Comparison of ENCODE assay signal across 8 cellular contexts in genomic region chr9:137618105-137619067, GRCh38. TPM values are rescaled to one million over a fixed set of nuclear protein-coding genes. Genes with fewer than 3 reads are reported as not detected.
A peak's percentile ranks its signal among the peaks of the same experiment; 100 is the strongest.
DNase-seq lines count a peak whose midpoint lies in the region; ATAC-seq and TF ChIP-seq lines count a peak whose summit lies in the region.

Gene EHMT1, plus strand, starts transcription at chr9:137619005. Its CDS starts 24 bp downstream, at chr9:137619029.

- peak within 1 kb of the TSS; percentile 87 for H3K4me2 ChIP-seq in neural cell (ENCODE audit: low read length)

- peaks cover 53% of the 10 kb centered on the region for H3K79me2 ChIP-seq in neural cell (replicated peaks; ENCODE audit: insufficient read depth, low read length)

- H3K4me3 ChIP-seq in RWPE2 (ENCODE audit: severe bottlenecking) (peak within 1 kb of the TSS; percentile 80), fibroblast of the aortic adventitia (ENCODE audit: low read depth, low read length) (peak within 1 kb of the TSS; percentile 90), neural cell (ENCODE audit: low read length) (peak within 1 kb of the TSS; percentile 86)

- TF ChIP-seq CTCF in RWPE2 (IDR thresholded peaks at IDR 0.05; ENCODE audit: poor library complexity, severe bottlenecking) (peak; percentile 19), fibroblast of the aortic adventitia (IDR thresholded peaks at IDR 0.05; ENCODE audit: insufficient read depth, low read length) (no peak), neural cell (IDR thresholded peaks at IDR 0.05; ENCODE audit: poor library complexity, severe bottlenecking) (no peak)

- peaks cover 15% of the 10 kb centered on the region for H3K4me1 ChIP-seq in RWPE2 (ENCODE audit: insufficient read depth, poor library complexity, severe bottlenecking)

- no peaks in the 10 kb centered on the region for H3F3A ChIP-seq in neural cell (ENCODE audit: insufficient read depth, low read length, poor library complexity, severe bottlenecking)

- H3K27me3 Mint-ChIP-seq in stimulated activated naive CD8-positive, alpha-beta T cell treated with anti-CD3 and anti-CD28 coated beads, Interleukin-15, amount 100 ng/mL, for 72 hours: no peaks in the 10 kb centered on the region

- H3K9me3 ChIP-seq in KOPT-K1 (ENCODE audit: insufficient read depth, low read length, poor library complexity, severe bottlenecking) (no peaks in the 10 kb centered on the region), RWPE2 (ENCODE audit: severe bottlenecking) (no peaks in the 10 kb centered on the region), neural cell (ENCODE audit: low read length) (no peaks in the 10 kb centered on the region)

- ATAC-seq in GM21723 (IDR thresholded peaks at IDR 0.05; ENCODE audit: unreplicated experiment): peak; percentile 60
- peak; percentile 47 for ATAC-seq in RWPE2 (ENCODE audit: low read depth)
- peak; percentile 80 for ATAC-seq in stimulated activated naive CD8-positive, alpha-beta T cell treated with anti-CD3 and anti-CD28 coated beads, Interleukin-15, amount 100 ng/mL, for 72 hours

- peak within 1 kb of the TSS; percentile 87 to 94 for H3K27ac Mint-ChIP-seq in stimulated activated naive CD8-positive, alpha-beta T cell treated with anti-CD3 and anti-CD28 coated beads, Interleukin-15, amount 100 ng/mL, for 72 hours

- H3K4me1 Mint-ChIP-seq in stimulated activated naive CD8-positive, alpha-beta T cell treated with anti-CD3 and anti-CD28 coated beads, Interleukin-15, amount 100 ng/mL, for 72 hours: peaks cover 45% of the 10 kb centered on the region

- peak within 1 kb of the TSS; percentile 87 for H3K27ac ChIP-seq in KOPT-K1 (ENCODE audit: low read depth, low read length, poor library complexity, severe bottlenecking)
- H3K27ac ChIP-seq in RWPE2 (ENCODE audit: poor library complexity, severe bottlenecking): peak within 1 kb of the TSS; percentile 99
- H3K27ac ChIP-seq in neural cell (ENCODE audit: low read length): peak within 1 kb of the TSS; percentile 84

- H2AFZ ChIP-seq in neural cell (ENCODE audit: low read depth, low read length): peak within 1 kb of the TSS; percentile 40

- H3K9me2 ChIP-seq in neural cell (ENCODE audit: insufficient read depth, low read length): no peaks in the 10 kb centered on the region

- H3K9ac ChIP-seq in neural cell (ENCODE audit: low read length): peak within 1 kb of the TSS; percentile 85

- peak; percentile 80 for DNase-seq in DMS79 treated with DMSO at 0.1 percent for 48 hours (lab: John Stamatoyannopoulos, UW)
- DNase-seq in RWPE2 (ENCODE audit: low spot score): peak; percentile 77
- peak; percentile 86 for DNase-seq in activated T-helper 9 cell treated with anti-CD3 and anti-CD28 coated beads, Interleukin-2, amount 50 U/mL, for 16 hours (ENCODE audit: low read depth)
- peak; percentile 76 for DNase-seq in fibroblast of the aortic adventitia (ENCODE audit: low read depth)
- DNase-seq in stimulated activated naive CD8-positive, alpha-beta T cell treated with anti-CD3 and anti-CD28 coated beads, Interleukin-15, amount 100 ng/mL, for 72 hours: peak; percentile 92 to 94

- H3K36me3 ChIP-seq in KOPT-K1 (ENCODE audit: insufficient read depth, low read length): peaks cover 40% of the 10 kb centered on the region
- H3K36me3 ChIP-seq in RWPE2 (ENCODE audit: low read depth): peaks cover 57% of the 10 kb centered on the region
- H3K36me3 ChIP-seq in neural cell (ENCODE audit: insufficient read depth, low read length): no peaks in the 10 kb centered on the region

- TF ChIP-seq RAD21 in neural cell (conservative IDR thresholded peaks at IDR 0.05): no peak

- H3K9me3 Mint-ChIP-seq in stimulated activated naive CD8-positive, alpha-beta T cell treated with anti-CD3 and anti-CD28 coated beads, Interleukin-15, amount 100 ng/mL, for 72 hours: no peaks in the 10 kb centered on the region

- no peaks in the 10 kb centered on the region for H3K27me3 ChIP-seq in RWPE2 (ENCODE audit: insufficient read depth, poor library complexity, severe bottlenecking)
- H3K27me3 ChIP-seq in neural cell (ENCODE audit: insufficient read depth, low read depth, low read length): no peaks in the 10 kb centered on the region

- peak within 1 kb of the TSS; percentile 91 to 93 for H3K4me3 Mint-ChIP-seq in stimulated activated naive CD8-positive, alpha-beta T cell treated with anti-CD3 and anti-CD28 coated beads, Interleukin-15, amount 100 ng/mL, for 72 hours

- H4K20me1 ChIP-seq in neural cell (ENCODE audit: insufficient read depth): no peaks in the 10 kb centered on the region

- peak; percentile 46 for TF ChIP-seq EP300 in neural cell (conservative IDR thresholded peaks at IDR 0.05; ENCODE audit: poor library complexity, severe bottlenecking)

TF ChIP-seq in neural cell, 6 proteins besides CTCF, POLR2A, EP300 and RAD21:
- TF ChIP-seq POLR2AphosphoS5 (IDR thresholded peaks at IDR 0.05) (no peak), TAF1 (IDR thresholded peaks at IDR 0.05; ENCODE audit: low read depth) (peak; percentile 29), MXI1 (conservative IDR thresholded peaks at IDR 0.05; ENCODE audit: poor library complexity, severe bottlenecking) (peak; percentile 92)

RNA-seq across cellular contexts. Expression of gene EHMT1, which starts in this region (rescaled TPM):
- total RNA-seq in fibroblast of the aortic adventitia (ENCODE audit: low replicate concordance): 31.4 and 41.8 TPM in 2 replicates
- 53.0 and 65.8 TPM in 2 replicates for polyA plus RNA-seq in neural cell
- polyA minus RNA-seq in neural cell: 96.9 and 100 TPM in 2 replicates

Comparison
In these comparisons a context has a peak if more than half of its experiments do, and no peak if none do; other contexts are left out.
1. Peak in every context shown above with its lines: DNase-seq, ATAC-seq, H3K4me3 ChIP-seq and H3K27ac ChIP-seq.